ENCODE assay signal across 22 cellular contexts in genomic region chr2:28433935-28434599, GRCh38.
"Had no signal": no experiment of that assay in that cellular context is flagged by ENCODE, and none has a peak within 500 bp of the region (broad histone marks: within the 10 kb centered on the region; RNA-seq: fewer than 3 reads in every experiment).

No MANE protein-coding gene starts in this region.

- H3K4me3 ChIP-seq: right atrium auricular region, skin epidermis, stomach, thoracic aorta, upper lobe of right lung had no signal

- H3K4me1 ChIP-seq: right atrium auricular region, upper lobe of right lung had no signal

- H3K36me3 Mint-ChIP-seq: activated naive CD8-positive, alpha-beta T cell; brain had no signal

- DNase-seq: activated CD4-positive, alpha-beta T cell treated with anti-CD3 and anti-CD28 coated beads, Interleukin-2, amount 10 ng/mL, durations not matched to agents 7 days and 5 days; activated gamma-delta T cell; activated T-cell treated with anti-CD3 and anti-CD28 coated beads, Interleukin-2, amount 50 U/mL, for 4 hours; central memory CD4-positive, alpha-beta T cell; cortex of kidney; effector memory CD4-positive, alpha-beta T cell; foreskin melanocyte; kidney glomerular epithelial cell; left ventricle myocardium superior; mesenchymal stem cell; nucleus accumbens; stomach; T-helper 2 cell; upper lobe of right lung had no signal

- H3K27ac ChIP-seq: epithelial cell of prostate, right atrium auricular region, stomach, thoracic aorta, upper lobe of right lung had no signal

- H3K9me3 ChIP-seq: thoracic aorta, upper lobe of right lung had no signal

- H3K9me3 Mint-ChIP-seq: activated T-cell treated with anti-CD3 and anti-CD28 coated beads, Interleukin-2, amount 50 U/mL, for 4 hours had no signal

- H3K27me3 Mint-ChIP-seq: activated CD4-positive, alpha-beta T cell treated with anti-CD3 and anti-CD28 coated beads, Interleukin-2, amount 10 ng/mL, durations not matched to agents 7 days and 5 days; activated naive CD8-positive, alpha-beta T cell had no signal

- ATAC-seq: activated T-cell treated with anti-CD3 and anti-CD28 coated beads, Interleukin-2, amount 50 U/mL, for 4 hours; left ventricle myocardium superior; upper lobe of right lung; WTC11 had no signal

- H3K4me1 Mint-ChIP-seq: brain had no signal

- H3K4me3 Mint-ChIP-seq: activated CD4-positive, alpha-beta T cell treated with anti-CD3 and anti-CD28 coated beads, Interleukin-2, amount 10 ng/mL, durations not matched to agents 7 days and 5 days; activated naive CD8-positive, alpha-beta T cell; activated T-cell treated with anti-CD3 and anti-CD28 coated beads, Interleukin-2, amount 50 U/mL, for 4 hours; brain; nephron; WTC11 had no signal

- H3K27me3 ChIP-seq: right atrium auricular region, stomach, upper lobe of right lung had no signal

- H3K36me3 ChIP-seq: right atrium auricular region, stomach, thoracic aorta, upper lobe of right lung had no signal

- H3K27ac Mint-ChIP-seq: activated CD4-positive, alpha-beta T cell treated with anti-CD3 and anti-CD28 coated beads, Interleukin-2, amount 10 ng/mL, durations not matched to agents 7 days and 5 days; activated naive CD8-positive, alpha-beta T cell; brain; WTC11 had no signal
